9 cellular contexts compared by ENCODE assay signal in genomic region chr7:33628894-33629293, GRCh38.
"Had no signal": no experiment of that assay in that cellular context is flagged by ENCODE, and none has a peak within 500 bp of the region (broad histone marks: within the 10 kb centered on the region; RNA-seq: fewer than 3 reads in every experiment).

No MANE protein-coding gene starts in this region.

- H3K4me3 Mint-ChIP-seq: IgD-negative memory B cell had no signal

- DNase-seq: IMR-90, KBM-7, KG1 had no signal

- H3K4me1 Mint-ChIP-seq: IgD-negative memory B cell had no signal

- H3K27me3 Mint-ChIP-seq: IgD-negative memory B cell had no signal

- H3K27ac Mint-ChIP-seq: IgD-negative memory B cell had no signal

- FAIRE-seq: HepG2, HTR-8/SVneo, K562 had no signal

- H3K4me3 ChIP-seq: K562 had no signal

- H3K9ac ChIP-seq: KMS-11 had no signal

- H3K27ac ChIP-seq: HL-60, KMS-11 had no signal

- H3K4me2 ChIP-seq: KMS-11 had no signal

- ATAC-seq: HepG2, K562 had no signal
